In the genomic region with DNA sequence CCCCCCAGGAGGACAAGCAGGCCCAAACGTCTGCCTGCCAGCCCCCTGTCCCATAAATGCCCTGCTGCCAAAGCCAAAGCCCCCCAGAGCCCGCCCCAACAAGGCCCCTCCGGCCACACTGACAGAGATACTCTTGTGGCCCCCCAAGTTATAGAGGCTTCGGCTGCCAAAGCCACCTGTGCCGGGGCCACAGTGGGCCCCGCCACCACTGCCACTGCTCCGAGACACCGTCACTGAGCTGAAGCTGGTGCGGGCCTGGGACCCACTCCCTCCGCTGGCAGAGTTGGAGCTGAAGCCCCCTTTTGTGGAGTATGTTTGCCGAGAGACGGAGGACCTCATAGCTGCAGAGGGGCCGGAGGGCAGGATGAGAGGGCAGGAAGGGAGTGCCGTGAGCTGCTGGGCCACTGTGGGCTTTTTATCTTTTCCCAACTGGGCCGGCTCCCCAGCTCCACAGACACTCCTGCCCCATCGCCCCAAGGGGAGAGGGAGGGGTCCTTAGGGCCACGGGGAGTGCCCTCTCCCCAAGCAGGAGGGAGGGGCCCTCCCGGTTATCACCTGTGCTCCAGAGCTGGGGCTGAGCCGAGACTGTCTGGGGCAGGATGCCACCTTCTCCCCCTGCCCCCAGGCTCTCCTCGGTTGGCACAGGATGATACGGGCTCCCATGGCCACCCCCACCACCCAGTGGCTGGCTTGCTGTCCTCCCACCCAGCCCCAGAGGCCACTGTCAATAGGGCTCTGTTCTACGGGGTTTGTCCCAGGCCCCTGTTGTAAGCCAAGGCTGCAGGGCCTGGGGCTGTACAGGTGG, we compare ENCODE assay signal across 20 cellular contexts. TPM values are rescaled to one million over a fixed set of nuclear protein-coding genes. Genes with fewer than 3 reads are reported as not detected.
"Had no signal": no experiment of that assay in that cellular context is flagged by ENCODE, and none has a peak within 500 bp of the region (broad histone marks: within the 10 kb centered on the region; RNA-seq: fewer than 3 reads in every experiment).

Gene KRT79 (minus strand): TSS at position 390 of the 805 bp plus-strand sequence. CDS start 51 bp downstream, at position 339.

- H3K4me3 Mint-ChIP-seq: activated T-cell treated with anti-CD3 and anti-CD28 coated beads, Interleukin-2, amount 50 U/mL, for 4 hours; mesothelial cell of epicardium; T-cell had no signal

- H3K4me1 ChIP-seq: lower lobe of right lung, tibial nerve had no signal

- H3K27ac Mint-ChIP-seq: mesothelial cell of epicardium had no signal

- ATAC-seq: activated T-cell treated with anti-CD3 and anti-CD28 coated beads, Interleukin-2, amount 50 U/mL, for 4 hours; lower lobe of right lung; sciatic nerve; T-cell had no signal

- H3K36me3 Mint-ChIP-seq: mesothelial cell of epicardium, T-cell had no signal

- H3K9me3 ChIP-seq: lower lobe of right lung, tibial nerve had no signal

- H3K27ac ChIP-seq: epithelial cell of prostate, lower lobe of right lung, SK-N-MC, tibial nerve, VCaP had no signal

- FAIRE-seq: kidney had no signal

- H3K9me3 Mint-ChIP-seq: activated T-cell treated with anti-CD3 and anti-CD28 coated beads, Interleukin-2, amount 50 U/mL, for 4 hours; mesothelial cell of epicardium; T-cell had no signal

- H3K4me3 ChIP-seq: lower lobe of right lung, SK-N-MC, tibial nerve had no signal

- H3K36me3 ChIP-seq: lower lobe of right lung, tibial nerve had no signal

- DNase-seq: activated CD4-positive, alpha-beta T cell treated with anti-CD3 and anti-CD28 coated beads for 48 hours; activated gamma-delta T cell treated with Interleukin-2 at 50 U/mL for 16 hours; activated T-cell treated with anti-CD3 and anti-CD28 coated beads, Interleukin-2, amount 50 U/mL, for 4 hours; central memory CD4-positive, alpha-beta T cell; effector memory CD4-positive, alpha-beta T cell; kidney; lower lobe of right lung; nucleus accumbens; stimulated activated CD4-positive, alpha-beta T cell treated with anti-CD3 and anti-CD28 coated beads, Interleukin-12 subunit alpha, Interleukin-12 subunit beta, amount 100 ng/mL, for 4 hours; stimulated activated CD4-positive, alpha-beta T cell treated with anti-CD3 and anti-CD28 coated beads, Interleukin-4, amount 100 ng/mL, for 24 hours; T-cell; T1000 had no signal

RNA-seq across cellular contexts. Expression of gene KRT79, which starts in this region (rescaled TPM):
- total RNA-seq: kidney, mesothelial cell of epicardium, myocyte, pulmonary artery endothelial cell, sciatic nerve had no signal
